15 cellular contexts compared by ENCODE assay signal in genomic region chr4:64497526-64497925, GRCh38.
"Had no signal": no experiment of that assay in that cellular context is flagged by ENCODE, and none has a peak within 500 bp of the region (broad histone marks: within the 10 kb centered on the region; RNA-seq: fewer than 3 reads in every experiment).

No MANE protein-coding gene starts in this region.

- H3K36me3 ChIP-seq: ascending aorta, esophagus muscularis mucosa, prostate gland had no signal

- H3K27me3 ChIP-seq: ascending aorta, esophagus muscularis mucosa had no signal

- H3K4me3 ChIP-seq: ascending aorta, coronary artery, esophagus muscularis mucosa, lung, prostate gland had no signal

- DNase-seq: activated CD4-positive, alpha-beta T cell treated with anti-CD3 and anti-CD28 coated beads, Interleukin-2, amount 50 U/mL, for 1 hour; activated naive CD4-positive, alpha-beta T cell treated with Interleukin-2 at 50 U/mL for 16 hours; central memory CD4-positive, alpha-beta T cell; immature natural killer cell; left cardiac atrium; stimulated activated CD4-positive, alpha-beta T cell treated with anti-CD3 and anti-CD28 coated beads, Interleukin-2, amount 100 ng/mL, for 48 hours; T-cell; T-helper 9 cell had no signal

- H3K4me1 ChIP-seq: ascending aorta, esophagus muscularis mucosa, prostate gland had no signal

- H3K27ac ChIP-seq: ascending aorta, coronary artery, esophagus muscularis mucosa, prostate gland had no signal

- ATAC-seq: activated CD4-positive, CD25-positive, alpha-beta regulatory T cell treated with anti-CD3 and anti-CD28 coated beads, Interleukin-2, amount 50 U/mL, for 24 hours; left cardiac atrium; stimulated activated memory B cell treated with anti-CD40 and anti-IgM and Interleukin-4, amounts not matched to agents 10 μg/mL and 1 μg/mL and 100 μg/mL, for 72 hours; T-cell had no signal

- H3K9me3 ChIP-seq: ascending aorta, esophagus muscularis mucosa, prostate gland had no signal
